ENCODE assay signal across 1 cellular context in genomic region chr2:72828840-72829507, GRCh38.
TF ChIP-seq lines count a peak whose summit lies in the region.

No MANE protein-coding gene starts in this region.

TF ChIP-seq in IMR-90, 13 proteins besides CTCF, POLR2A, EP300 and RAD21:
- TF ChIP-seq RFX5 (IDR thresholded peaks at IDR 0.05; ENCODE audit: low read depth, low read length) (no peak), CEBPB (IDR thresholded peaks at IDR 0.05; ENCODE audit: low read depth, low read length) (0 out of 2 replicates have a peak, but pooled peaks have one; percentile 26), MAFK (IDR thresholded peaks at IDR 0.05; ENCODE audit: low read depth, low read length) (no peak), MXI1 (IDR thresholded peaks at IDR 0.05; ENCODE audit: borderline replicate concordance, low read depth, low read length) (no peak)
TF ChIP-seq in IMR-90: peak in this region for 1.
